In the genomic region with DNA sequence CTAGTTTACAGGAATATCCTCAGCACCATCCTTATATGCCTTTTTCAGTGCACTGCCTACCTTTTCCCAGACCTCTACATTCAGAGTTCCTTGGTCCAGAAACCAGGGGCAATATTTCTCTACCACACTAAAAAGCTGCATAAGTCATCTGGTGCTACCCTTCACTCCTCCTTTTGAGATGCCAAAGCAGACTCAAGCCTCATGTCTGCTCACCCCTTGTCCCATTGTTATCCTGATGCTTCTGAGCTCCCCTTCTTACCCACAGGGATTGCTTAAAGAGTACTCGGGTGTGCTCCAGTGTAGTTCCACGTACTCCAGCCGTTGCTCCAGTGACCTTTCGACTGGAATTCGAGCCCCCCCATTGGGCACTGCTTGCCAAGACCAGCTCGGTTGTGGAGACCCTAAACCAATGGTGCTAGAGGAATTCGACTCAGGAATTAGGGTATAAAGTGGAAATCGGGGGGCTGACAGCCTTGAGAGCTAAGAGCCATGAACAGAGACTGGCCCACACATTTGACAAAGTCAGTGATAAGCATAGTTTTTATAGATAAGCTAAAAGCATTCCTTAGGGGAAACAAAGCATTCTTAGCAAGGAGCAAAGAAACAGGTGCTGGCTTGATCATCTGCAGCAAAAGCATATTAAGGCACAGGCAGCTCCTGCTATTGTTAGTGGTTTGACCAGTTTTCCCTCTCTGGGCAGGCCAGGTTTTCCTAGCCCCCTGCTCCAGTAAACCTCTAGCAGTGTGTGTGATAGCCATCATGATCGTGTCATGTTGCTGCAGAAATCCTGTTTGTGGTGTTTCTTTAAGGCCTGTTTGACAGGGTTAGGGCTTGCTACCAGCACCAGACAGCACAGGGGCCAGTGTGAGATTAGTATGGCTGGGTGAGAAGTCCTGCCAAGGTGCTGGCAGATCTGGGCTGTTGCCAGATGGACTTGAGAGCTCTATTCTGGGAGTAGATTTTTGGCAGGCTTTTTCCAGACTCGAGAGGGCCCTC, we compare ENCODE assay signal across 11 cellular contexts. TPM values are rescaled to one million over a fixed set of nuclear protein-coding genes. Genes with fewer than 3 reads are reported as not detected.
DNase-seq lines count a peak whose midpoint lies in the region; ATAC-seq and TF ChIP-seq lines count a peak whose summit lies in the region.
"Had no signal": no experiment of that assay in that cellular context is flagged by ENCODE, and none has a peak within 500 bp of the region (broad histone marks: within the 10 kb centered on the region; RNA-seq: fewer than 3 reads in every experiment).

No MANE protein-coding gene starts in this region.

- H3K27ac Mint-ChIP-seq in activated CD8-positive, alpha-beta memory T cell treated with anti-CD3 and anti-CD28 coated beads, Interleukin-2, amount 10 ng/mL, durations not matched to agents 7 days and 5 days, result peak overlapping the region; percentile 30
- H3K27ac Mint-ChIP-seq in nephron, result peak overlapping the region; percentile 69 to 80 (median 77)

- DNase-seq in activated CD8-positive, alpha-beta memory T cell treated with anti-CD3 and anti-CD28 coated beads, Interleukin-2, amount 10 ng/mL, durations not matched to agents 7 days and 5 days, result no peak
- DNase-seq in activated CD8-positive, alpha-beta memory T cell treated with anti-CD3 and anti-CD28 coated beads for 24 hours, result no peak
- peak; percentile 84 for DNase-seq in fibroblast of the aortic adventitia (ENCODE audit: low read depth)
- no peak for DNase-seq in NCI-H187 treated with DMSO at 0.1 percent for 48 hours (lab: John Stamatoyannopoulos, UW)
- DNase-seq in midbrain (lab: John Stamatoyannopoulos, UW), result no peak
- DNase-seq: activated CD4-positive, CD25-positive, alpha-beta regulatory T cell treated with anti-CD3 and anti-CD28 coated beads, Interleukin-2, amount 50 U/mL, for 72 hours; NCI-H2081 treated with DMSO at 0.1 percent for 48 hours; SHP77 had no signal

- no peaks in the 10 kb centered on the region for H3K9me3 Mint-ChIP-seq in activated CD8-positive, alpha-beta memory T cell treated with anti-CD3 and anti-CD28 coated beads, Interleukin-2, amount 10 ng/mL, durations not matched to agents 7 days and 5 days (ENCODE audit: low read depth)
- no peaks in the 10 kb centered on the region for H3K9me3 Mint-ChIP-seq in nephron

- H3K36me3 Mint-ChIP-seq in activated CD8-positive, alpha-beta memory T cell treated with anti-CD3 and anti-CD28 coated beads, Interleukin-2, amount 10 ng/mL, durations not matched to agents 7 days and 5 days, result peaks cover 2% of the 10 kb centered on the region
- no peaks in the 10 kb centered on the region for H3K36me3 Mint-ChIP-seq in nephron (ENCODE audit: low read depth)

- no peak for ATAC-seq in activated CD8-positive, alpha-beta memory T cell treated with anti-CD3 and anti-CD28 coated beads, Interleukin-2, amount 10 ng/mL, durations not matched to agents 7 days and 5 days
- ATAC-seq in HG03571 (IDR thresholded peaks at IDR 0.05; ENCODE audit: unreplicated experiment) (no peak), HG03097 (IDR thresholded peaks at IDR 0.05; ENCODE audit: low FRiP score, unreplicated experiment) (no peak)

- no peak overlapping the region for H3K4me3 Mint-ChIP-seq in activated CD8-positive, alpha-beta memory T cell treated with anti-CD3 and anti-CD28 coated beads, Interleukin-2, amount 10 ng/mL, durations not matched to agents 7 days and 5 days
- H3K4me3 Mint-ChIP-seq in nephron, result no peak overlapping the region

- H3K4me3 ChIP-seq in fibroblast of the aortic adventitia (ENCODE audit: low read depth, low read length), result no peak overlapping the region

- CTCF ChIA-PET in activated CD8-positive, alpha-beta memory T cell treated with anti-CD3 and anti-CD28 coated beads, Interleukin-2, amount 10 ng/mL, durations not matched to agents 7 days and 5 days (lab: Charles Lee), result interaction anchor here (0.9 to 3.1 kb wide), 5 partner anchors 9 to 287 kb away, joined by 4 to 12 read pairs (median 5); no protein-coding TSS in a partner anchor

- peaks cover 3% of the 10 kb centered on the region for H3K27me3 Mint-ChIP-seq in activated CD8-positive, alpha-beta memory T cell treated with anti-CD3 and anti-CD28 coated beads, Interleukin-2, amount 10 ng/mL, durations not matched to agents 7 days and 5 days
- H3K27me3 Mint-ChIP-seq in nephron (ENCODE audit: low read depth), result peaks cover 9% of the 10 kb centered on the region

- H3K4me1 Mint-ChIP-seq in activated CD8-positive, alpha-beta memory T cell treated with anti-CD3 and anti-CD28 coated beads, Interleukin-2, amount 10 ng/mL, durations not matched to agents 7 days and 5 days, result no peaks in the 10 kb centered on the region
- H3K4me1 Mint-ChIP-seq in nephron, result peaks cover 33% of the 10 kb centered on the region

- TF ChIP-seq CTCF in fibroblast of the aortic adventitia (IDR thresholded peaks at IDR 0.05; ENCODE audit: insufficient read depth, low read length) (no peak), nephron (IDR thresholded peaks at IDR 0.05; ENCODE audit: unreplicated experiment in 3 of 3) (no peak)

RNA-seq across cellular contexts. Expression of gene WDR1, which starts 57.5 kb away (rescaled TPM):
- total RNA-seq in activated CD8-positive, alpha-beta memory T cell treated with anti-CD3 and anti-CD28 coated beads, Interleukin-2, amount 10 ng/mL, durations not matched to agents 7 days and 5 days, result 100 to 1,000 TPM; 481 to 538 TPM
- 75.7 and 228 TPM in 2 replicates for total RNA-seq in fibroblast of the aortic adventitia (ENCODE audit: low replicate concordance)
